Comparison of ENCODE assay signal across 11 cellular contexts in the genomic region with DNA sequence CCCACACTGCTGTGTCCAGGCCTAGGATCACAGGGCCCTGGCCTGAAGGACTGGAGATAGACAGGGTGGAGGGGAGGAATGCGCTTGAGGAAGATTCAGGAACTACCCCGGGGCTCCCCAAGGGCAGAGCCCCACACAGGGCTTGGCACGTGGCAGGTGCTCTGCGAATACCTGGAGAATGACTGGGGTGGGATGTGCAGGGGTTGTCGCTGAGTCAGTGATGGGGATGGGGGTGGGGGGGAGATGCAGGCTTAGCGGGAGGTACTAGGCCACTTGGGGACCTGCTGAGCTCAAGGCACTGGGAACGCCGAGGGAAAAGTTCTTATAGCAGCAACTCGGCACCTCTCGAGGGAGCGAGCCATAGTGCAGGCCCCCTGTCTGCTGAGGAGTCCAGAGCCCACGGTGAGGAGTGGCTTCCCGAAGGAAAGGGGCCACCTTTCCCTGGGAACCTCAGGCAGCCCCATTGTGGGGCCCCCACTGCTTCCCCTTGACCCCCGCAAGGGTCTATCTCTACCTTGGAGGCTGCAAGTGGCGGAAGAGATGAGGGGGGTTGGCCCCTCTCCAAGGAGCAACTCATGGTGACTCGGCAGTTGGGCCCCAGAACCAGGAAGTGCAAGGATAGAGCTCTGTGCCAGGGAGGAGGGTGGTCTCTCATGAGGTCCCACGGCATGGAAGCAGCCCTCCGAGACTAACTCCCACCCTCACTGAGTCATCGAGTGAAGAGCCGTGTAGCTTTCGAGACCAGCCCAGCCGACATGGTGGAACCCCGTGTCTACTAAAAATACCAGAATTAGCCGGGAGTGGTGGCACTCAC. TPM values are rescaled to one million over a fixed set of nuclear protein-coding genes. Genes with fewer than 3 reads are reported as not detected.
DNase-seq lines count a peak whose midpoint lies in the region; ATAC-seq and TF ChIP-seq lines count a peak whose summit lies in the region.
"Had no signal": no experiment of that assay in that cellular context is flagged by ENCODE, and none has a peak within 500 bp of the region (broad histone marks: within the 10 kb centered on the region; RNA-seq: fewer than 3 reads in every experiment).

No MANE protein-coding gene starts in this region.

- peaks cover 37% of the 10 kb centered on the region for H3K79me2 ChIP-seq in osteoblast (ENCODE audit: insufficient read depth, low read length)

- CTCF ChIA-PET in Calu3 (lab: Charles Lee) = interaction anchor here (0.6 to 2.6 kb wide), 10 partner anchors 14 to 102 kb away, joined by 3 to 11 read pairs (median 6); a partner anchor contains a TSS

- no TSS peak for BruUV-seq in Calu3 (replicated peaks; lab: Mats Ljungman, UMichigan)

- no peak overlapping the region for H3K4me3 ChIP-seq in osteoblast (ENCODE audit: insufficient read depth, low read length)

- H3K4me2 ChIP-seq in osteoblast (ENCODE audit: insufficient read depth, low read length) = no peak overlapping the region

- H3K27me3 Mint-ChIP-seq in Calu3 (ENCODE audit: unreplicated experiment) = no peaks in the 10 kb centered on the region
- no peaks in the 10 kb centered on the region for H3K27me3 Mint-ChIP-seq in dendritic cell treated with granulocyte-macrophage colony-stimulating factor and Interleukin-4, amounts not matched to agents 40 ng/mL and 50 ng/mL, for 4 days

- H3K4me1 Mint-ChIP-seq in Calu3 (ENCODE audit: low read depth, unreplicated experiment) = peaks cover 74% of the 10 kb centered on the region
- H3K4me1 Mint-ChIP-seq in dendritic cell treated with granulocyte-macrophage colony-stimulating factor and Interleukin-4, amounts not matched to agents 40 ng/mL and 50 ng/mL, for 4 days (ENCODE audit: low read depth) = peaks cover 73% of the 10 kb centered on the region

- ATAC-seq in HG02623 (IDR thresholded peaks at IDR 0.05; ENCODE audit: unreplicated experiment) = no peak

- H3K4me3 Mint-ChIP-seq in Calu3 (ENCODE audit: low read depth, unreplicated experiment) = peak overlapping the region; percentile 46
- peak overlapping the region; percentile 55 for H3K4me3 Mint-ChIP-seq in dendritic cell treated with granulocyte-macrophage colony-stimulating factor and Interleukin-4, amounts not matched to agents 40 ng/mL and 50 ng/mL, for 4 days
- H3K4me3 Mint-ChIP-seq: T-helper 1 cell treated with Interleukin-12 subunit alpha and Interleukin-12 subunit beta and Interleukin-4 antibody, amounts not matched to agents 30 μg/mL and 1 μg/mL, for 36 hours had no signal

- H2AFZ ChIP-seq in osteoblast (ENCODE audit: low read length) = no peak overlapping the region

- TF ChIP-seq CTCF in Calu3 (IDR thresholded peaks at IDR 0.05; ENCODE audit: unreplicated experiment) = no peak
- no peak for TF ChIP-seq CTCF in osteoblast (IDR thresholded peaks at IDR 0.05; ENCODE audit: extremely low read depth, low read depth, low read length)

- H3K9me3 ChIP-seq in osteoblast (ENCODE audit: low read depth, low read length) = no peaks in the 10 kb centered on the region

- peak overlapping the region; percentile 95 for H3K27ac Mint-ChIP-seq in Calu3 (ENCODE audit: unreplicated experiment)
- peak overlapping the region; percentile 87 for H3K27ac Mint-ChIP-seq in dendritic cell treated with granulocyte-macrophage colony-stimulating factor and Interleukin-4, amounts not matched to agents 40 ng/mL and 50 ng/mL, for 4 days
- H3K27ac Mint-ChIP-seq: T-helper 1 cell treated with Interleukin-12 subunit alpha and Interleukin-12 subunit beta and Interleukin-4 antibody, amounts not matched to agents 30 μg/mL and 1 μg/mL, for 36 hours had no signal

- H4K20me1 ChIP-seq in osteoblast (ENCODE audit: insufficient read depth, low read length) = peaks cover 16% of the 10 kb centered on the region

- H3K9me3 Mint-ChIP-seq in Calu3 (ENCODE audit: low read depth, unreplicated experiment) = no peaks in the 10 kb centered on the region
- H3K9me3 Mint-ChIP-seq in dendritic cell treated with granulocyte-macrophage colony-stimulating factor and Interleukin-4, amounts not matched to agents 40 ng/mL and 50 ng/mL, for 4 days = no peaks in the 10 kb centered on the region
- H3K9me3 Mint-ChIP-seq: T-helper 1 cell treated with Interleukin-12 subunit alpha and Interleukin-12 subunit beta and Interleukin-4 antibody, amounts not matched to agents 30 μg/mL and 1 μg/mL, for 36 hours had no signal

- peaks cover 6% of the 10 kb centered on the region for H3K4me1 ChIP-seq in osteoblast (ENCODE audit: insufficient read depth, low read length)

- no peaks in the 10 kb centered on the region for H3K27me3 ChIP-seq in osteoblast (ENCODE audit: insufficient read depth, low read length)

- DNase-seq in Calu3 (peak; percentile 75), NCI-H460 (ENCODE audit: extremely low read depth, low read depth) (peak; percentile 88), osteoblast (ENCODE audit: insufficient read length, low spot score, missing footprints) (peak; percentile 88), NCI-H187 (lab: John Stamatoyannopoulos, UW) (no peak), LoVo (ENCODE audit: low spot score) (no peak)
- DNase-seq in stimulated activated CD4-positive, alpha-beta T cell treated with anti-CD3 and anti-CD28 coated beads, Interleukin-15, amount 100 ng/mL, for 24 hours = no peak
- DNase-seq: NCI-H2171; stimulated activated CD4-positive, alpha-beta T cell treated with anti-CD3 and anti-CD28 coated beads, Interleukin-4, amount 100 ng/mL, for 24 hours had no signal

- peaks cover 12% of the 10 kb centered on the region for H3K36me3 ChIP-seq in osteoblast (ENCODE audit: insufficient read depth, low read length)

- intact Hi-C loops in Calu3 (cut with micrococcal nuclease; ENCODE audit: unreplicated experiment) = loop anchor here (2.0 kb wide), 1 partner anchor 34 kb away; no protein-coding TSS in a partner anchor
- intact Hi-C loops in dendritic cell treated with granulocyte-macrophage colony-stimulating factor and Interleukin-4, amounts not matched to agents 40 ng/mL and 50 ng/mL, for 4 days (cut with micrococcal nuclease) = no loop called here

- peak overlapping the region; percentile 39 for H3K27ac ChIP-seq in osteoblast (ENCODE audit: low read depth, low read length)

- peaks cover 84% of the 10 kb centered on the region for H3K36me3 Mint-ChIP-seq in Calu3 (ENCODE audit: insufficient read depth, unreplicated experiment)
- H3K36me3 Mint-ChIP-seq in dendritic cell treated with granulocyte-macrophage colony-stimulating factor and Interleukin-4, amounts not matched to agents 40 ng/mL and 50 ng/mL, for 4 days (ENCODE audit: low read depth) = peaks cover 61% of the 10 kb centered on the region

RNA-seq across cellular contexts. Expression of a gene that starts 33.1 kb away (rescaled TPM):
- total RNA-seq in Calu3 (2022) = 185 and 203 TPM in 2 replicates
- 116 TPM in 2 replicates for total RNA-seq in NCI-H460 (2014; rRNA removed; shearing (Covaris generic))
- 285 and 339 TPM in 2 replicates for polyA plus RNA-seq in NCI-H460 (2014; cell fraction: nucleus; rRNA removed)
- total RNA-seq in osteoblast = 22.1 and 22.4 TPM in 2 replicates

Comparison
In these comparisons a context has a peak if more than half of its experiments do, and no peak if none do; other contexts are left out.
1. DNase-seq: peak in Calu3 (single experiment), NCI-H460 (single experiment) and osteoblast (single experiment); none in NCI-H187 (0 of 2), LoVo (single experiment) and stimulated activated CD4-positive, alpha-beta T cell treated with anti-CD3 and anti-CD28 coated beads, Interleukin-15, amount 100 ng/mL, for 24 hours (single experiment).